Comparison of ENCODE assay signal across 16 cellular contexts in genomic region chr16:28121527-28121926, GRCh38. TPM values are rescaled to one million over a fixed set of nuclear protein-coding genes. Genes with fewer than 3 reads are reported as not detected.
DNase-seq lines count a peak whose midpoint lies in the region; ATAC-seq and TF ChIP-seq lines count a peak whose summit lies in the region.
"Had no signal": no experiment of that assay in that cellular context is flagged by ENCODE, and none has a peak within 500 bp of the region (broad histone marks: within the 10 kb centered on the region; RNA-seq: fewer than 3 reads in every experiment).

No MANE protein-coding gene starts in this region.

- H3K4me1 ChIP-seq in KMS-11 (ENCODE audit: low read depth, poor library complexity, severe bottlenecking) = peaks cover 55% of the 10 kb centered on the region

- no peak for DNase-seq in activated T-cell treated with anti-CD3 and anti-CD28 coated beads, Interleukin-2, amount 50 U/mL, for 72 hours
- DNase-seq in activated T-cell treated with anti-CD3 and anti-CD28 coated beads, Interleukin-2, amount 50 U/mL, for 1 hour = no peak
- DNase-seq in endothelial cell (ENCODE audit: low spot score) = no peak
- DNase-seq in NCI-H82 (lab: John Stamatoyannopoulos, UW) = no peak
- no peak for DNase-seq in cardiac septum (ENCODE audit: low spot score)
- DNase-seq: AML-193, DND-41, GF-D8, NCI-H1436 treated with DMSO at 0.1 percent for 48 hours, NCI-H2107, NCI-H345, NCI-H526 treated with DMSO at 0.1 percent for 48 hours had no signal

- no peak overlapping the region for H3K4me3 Mint-ChIP-seq in activated T-cell treated with anti-CD3 and anti-CD28 coated beads, Interleukin-2, amount 50 U/mL, for 72 hours
- H3K4me3 Mint-ChIP-seq in endothelial cell (ENCODE audit: unreplicated experiment) = peak overlapping the region; percentile 26
- no peak overlapping the region for H3K4me3 Mint-ChIP-seq in stimulated activated memory B cell treated with anti-CD40 and anti-IgM and Interleukin-4, amounts not matched to agents 10 μg/mL and 1 μg/mL and 100 μg/mL, for 72 hours
- H3K4me3 Mint-ChIP-seq: GM23338 had no signal

- H3K9ac ChIP-seq in KMS-11 = no peak overlapping the region

- no peak overlapping the region for H3K27ac ChIP-seq in KMS-11

- no peaks in the 10 kb centered on the region; the same call in 1 of the 2 replicates for H3K79me2 ChIP-seq in KMS-11 (ENCODE audit: insufficient read depth, low read depth)

- intact Hi-C loops in cardiac septum (cut with DNase I) = no loop called here

- no peaks in the 10 kb centered on the region for H4K20me1 ChIP-seq in KMS-11 (ENCODE audit: insufficient read depth)

- H3K36me3 ChIP-seq in KMS-11 (ENCODE audit: insufficient read depth) = peaks cover 10% of the 10 kb centered on the region; the same call in 1 of the 2 replicates

- ATAC-seq in activated T-cell treated with anti-CD3 and anti-CD28 coated beads, Interleukin-2, amount 50 U/mL, for 72 hours (replicated peaks in 1 of 2) = no peak
- ATAC-seq in stimulated activated memory B cell treated with anti-CD40 and anti-IgM and Interleukin-4, amounts not matched to agents 10 μg/mL and 1 μg/mL and 100 μg/mL, for 72 hours = no peak
- ATAC-seq: GM23338 had no signal

- no peaks in the 10 kb centered on the region for H3K27me3 ChIP-seq in KMS-11 (ENCODE audit: insufficient read depth, low read depth)

- peaks cover 6 to 32% of the 10 kb centered on the region in 2 donors for H3K36me3 Mint-ChIP-seq in activated T-cell treated with anti-CD3 and anti-CD28 coated beads, Interleukin-2, amount 50 U/mL, for 72 hours (ENCODE audit: insufficient read depth in 2 of 2)
- peaks cover 36% of the 10 kb centered on the region for H3K36me3 Mint-ChIP-seq in endothelial cell (ENCODE audit: low read depth, unreplicated experiment)
- H3K36me3 Mint-ChIP-seq in stimulated activated memory B cell treated with anti-CD40 and anti-IgM and Interleukin-4, amounts not matched to agents 10 μg/mL and 1 μg/mL and 100 μg/mL, for 72 hours = peaks cover 71% of the 10 kb centered on the region

- H3K27ac Mint-ChIP-seq in activated T-cell treated with anti-CD3 and anti-CD28 coated beads, Interleukin-2, amount 50 U/mL, for 72 hours = peak overlapping the region; percentile 39
- H3K27ac Mint-ChIP-seq in endothelial cell (ENCODE audit: unreplicated experiment) = no peak overlapping the region
- peak overlapping the region; percentile 77 for H3K27ac Mint-ChIP-seq in stimulated activated memory B cell treated with anti-CD40 and anti-IgM and Interleukin-4, amounts not matched to agents 10 μg/mL and 1 μg/mL and 100 μg/mL, for 72 hours
- H3K27ac Mint-ChIP-seq: GM23338 had no signal

- peaks cover 1% of the 10 kb centered on the region for H3K4me1 Mint-ChIP-seq in activated T-cell treated with anti-CD3 and anti-CD28 coated beads, Interleukin-2, amount 50 U/mL, for 72 hours (ENCODE audit: low read depth)
- no peaks in the 10 kb centered on the region for H3K4me1 Mint-ChIP-seq in endothelial cell (ENCODE audit: unreplicated experiment)
- peaks cover 1% of the 10 kb centered on the region for H3K4me1 Mint-ChIP-seq in stimulated activated memory B cell treated with anti-CD40 and anti-IgM and Interleukin-4, amounts not matched to agents 10 μg/mL and 1 μg/mL and 100 μg/mL, for 72 hours
- H3K4me1 Mint-ChIP-seq: GM23338 had no signal

- H3K27me3 Mint-ChIP-seq in activated T-cell treated with anti-CD3 and anti-CD28 coated beads, Interleukin-2, amount 50 U/mL, for 72 hours (ENCODE audit: low read depth) = no peaks in the 10 kb centered on the region
- no peaks in the 10 kb centered on the region for H3K27me3 Mint-ChIP-seq in endothelial cell (ENCODE audit: unreplicated experiment)
- H3K27me3 Mint-ChIP-seq in stimulated activated memory B cell treated with anti-CD40 and anti-IgM and Interleukin-4, amounts not matched to agents 10 μg/mL and 1 μg/mL and 100 μg/mL, for 72 hours = no peaks in the 10 kb centered on the region

- H3K9me3 Mint-ChIP-seq in activated T-cell treated with anti-CD3 and anti-CD28 coated beads, Interleukin-2, amount 50 U/mL, for 72 hours = no peaks in the 10 kb centered on the region
- no peaks in the 10 kb centered on the region for H3K9me3 Mint-ChIP-seq in endothelial cell (ENCODE audit: unreplicated experiment)
- H3K9me3 Mint-ChIP-seq in stimulated activated memory B cell treated with anti-CD40 and anti-IgM and Interleukin-4, amounts not matched to agents 10 μg/mL and 1 μg/mL and 100 μg/mL, for 72 hours = no peaks in the 10 kb centered on the region
- H3K9me3 Mint-ChIP-seq: GM23338 had no signal

- H3K4me3 ChIP-seq in KMS-11 (IDR thresholded peaks at IDR 0.05; ENCODE audit: insufficient read depth, low read depth, low read length) = no peak overlapping the region
- H3K4me3 ChIP-seq: GM23338 had no signal

- H2AFZ ChIP-seq in KMS-11 (ENCODE audit: low read depth) = no peak overlapping the region
- H2AFZ ChIP-seq: GM23338 had no signal

- H3K4me2 ChIP-seq in KMS-11 = peak overlapping the region; percentile 27; the same call in 1 of the 2 replicates
- H3K4me2 ChIP-seq: GM23338 had no signal

- TF ChIP-seq CTCF in KMS-11 (conservative IDR thresholded peaks at IDR 0.05; ENCODE audit: low read depth, low read length) (no peak), endothelial cell (IDR thresholded peaks at IDR 0.05; ENCODE audit: unreplicated experiment) (no peak)

RNA-seq across cellular contexts. Expression of gene GSG1L, which starts 58.0 kb away (rescaled TPM):
- not detected for total RNA-seq in activated T-cell treated with anti-CD3 and anti-CD28 coated beads, Interleukin-2, amount 50 U/mL, for 72 hours
- total RNA-seq in endothelial cell (ENCODE audit: unreplicated experiment) = 0.38 TPM
- 8.0 TPM for total RNA-seq in cardiac septum
- total RNA-seq: A673 had no signal
